ENCODE assay signal across 8 cellular contexts in the genomic region with DNA sequence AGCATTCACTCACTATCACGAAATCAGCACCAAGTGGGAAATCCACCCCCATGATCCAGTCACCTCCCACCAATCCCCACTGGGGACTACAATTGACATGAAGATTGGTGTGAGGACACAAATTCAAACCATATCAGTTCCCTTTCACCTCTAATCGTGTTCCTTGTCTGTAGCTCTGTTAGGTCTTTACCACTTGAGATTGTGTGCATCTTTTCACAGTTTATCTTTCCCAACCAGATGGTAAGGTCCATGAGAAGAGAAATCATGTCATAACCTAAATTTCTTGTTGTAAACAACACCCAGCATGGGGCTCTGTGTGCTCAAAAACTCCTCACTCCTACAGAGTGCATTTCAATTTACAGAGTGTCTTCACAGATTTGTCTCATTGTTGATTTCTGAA.
"Had no signal": no experiment of that assay in that cellular context is flagged by ENCODE, and none has a peak within 500 bp of the region (broad histone marks: within the 10 kb centered on the region; RNA-seq: fewer than 3 reads in every experiment).

No MANE protein-coding gene starts in this region.

- H3K9me3 ChIP-seq: HAP-1 had no signal

- H3K4me3 ChIP-seq: GM23248, HAP-1 had no signal

- H3K4me1 ChIP-seq: HAP-1 had no signal

- H3K9ac ChIP-seq: GM23248 had no signal

- H3K27ac ChIP-seq: GM23248, HL-60 had no signal

- DNase-seq: GM23248, GOT3, H7, HFFc6, IMR-90, KBM-7 had no signal

- H2AFZ ChIP-seq: GM23248 had no signal

- H3K36me3 ChIP-seq: HAP-1 had no signal
